Comparison of ENCODE assay signal across 17 cellular contexts in the genomic region with DNA sequence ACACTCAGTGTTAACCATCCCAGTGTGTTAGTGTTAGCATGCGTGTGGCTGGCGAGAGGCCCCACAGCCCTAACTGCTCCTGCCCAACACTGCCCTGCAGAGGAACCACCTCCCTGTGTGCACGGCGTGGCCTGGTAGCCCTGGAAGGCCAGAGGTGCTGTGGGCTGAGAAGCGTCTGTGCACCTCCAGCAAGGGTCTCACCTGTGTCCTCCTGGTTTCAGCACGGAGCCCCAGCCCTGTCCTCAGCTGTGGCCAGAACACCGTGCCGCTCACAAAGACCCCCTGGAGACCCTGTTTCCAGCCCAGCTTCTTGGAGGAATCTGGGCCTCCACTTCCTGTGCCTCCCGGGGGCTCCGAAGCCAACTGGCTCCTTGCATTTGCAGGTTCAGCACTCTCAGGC. TPM values are rescaled to one million over a fixed set of nuclear protein-coding genes. Genes with fewer than 3 reads are reported as not detected.
A peak's percentile ranks its signal among the peaks of the same experiment; 100 is the strongest.
DNase-seq lines count a peak whose midpoint lies in the region; ATAC-seq and TF ChIP-seq lines count a peak whose summit lies in the region.
"Had no signal": no experiment of that assay in that cellular context is flagged by ENCODE, and none has a peak within 500 bp of the region (broad histone marks: within the 10 kb centered on the region; RNA-seq: fewer than 3 reads in every experiment).

No MANE protein-coding gene starts in this region.

- ATAC-seq in HG03280 (IDR thresholded peaks at IDR 0.05; ENCODE audit: unreplicated experiment): no peak
- ATAC-seq: GM12878, HepG2 had no signal

- no peak overlapping the region for H3K4me3 ChIP-seq in coronary artery
- H3K4me3 ChIP-seq: BLaER1 treated with 17β-estradiol and CSF1 and Interleukin-3, amounts not matched to agents 10 nM and 100 nM; GM12878; HAP-1 had no signal

- DNase-seq in activated CD8-positive, alpha-beta memory T cell treated with anti-CD3 and anti-CD28 coated beads, Interleukin-2, amount 50 U/mL, for 48 hours: peak; percentile 29
- no peak for DNase-seq in activated CD8-positive, alpha-beta memory T cell treated with anti-CD3 and anti-CD28 coated beads, Interleukin-2, amount 50 U/mL, for 4 hours
- DNase-seq in coronary artery (ENCODE audit: low spot score) (peak; percentile 12), posterior vena cava (ENCODE audit: low spot score) (peak; percentile 38), kidney tubule cell (ENCODE audit: low spot score) (no peak)
- no peak for DNase-seq in stimulated activated naive CD4-positive, alpha-beta T cell treated with Interleukin-2 at 50 U/mL for 16 hours (lab: John Stamatoyannopoulos, UW)
- DNase-seq: 8988T; AML-193; Calu3; CD4-positive, CD25-positive, alpha-beta regulatory T cell; DMS 273 treated with DMSO at 0.1 percent for 48 hours; GOT3 had no signal

- no peak overlapping the region for H3K27ac ChIP-seq in coronary artery
- H3K27ac ChIP-seq: BLaER1 treated with 17β-estradiol and CSF1 and Interleukin-3, amounts not matched to agents 10 nM and 100 nM had no signal

- no peak for TF ChIP-seq CTCF in coronary artery (IDR thresholded peaks at IDR 0.05)

- intact Hi-C loops in posterior vena cava (cut with DNase I): no loop called here

RNA-seq across cellular contexts. Expression of a gene that starts 56.1 kb away (rescaled TPM):
- 1 to 10 TPM; 5.6 to 9.0 TPM for total RNA-seq in posterior vena cava

Comparison
In these comparisons a context has a peak if more than half of its experiments do, and no peak if none do; other contexts are left out.
1. DNase-seq: peak in activated CD8-positive, alpha-beta memory T cell treated with anti-CD3 and anti-CD28 coated beads, Interleukin-2, amount 50 U/mL, for 48 hours (single experiment), coronary artery (single experiment) and posterior vena cava (single experiment); none in activated CD8-positive, alpha-beta memory T cell treated with anti-CD3 and anti-CD28 coated beads, Interleukin-2, amount 50 U/mL, for 4 hours (single experiment), kidney tubule cell (single experiment) and stimulated activated naive CD4-positive, alpha-beta T cell treated with Interleukin-2 at 50 U/mL for 16 hours (single experiment).